In the genomic region with DNA sequence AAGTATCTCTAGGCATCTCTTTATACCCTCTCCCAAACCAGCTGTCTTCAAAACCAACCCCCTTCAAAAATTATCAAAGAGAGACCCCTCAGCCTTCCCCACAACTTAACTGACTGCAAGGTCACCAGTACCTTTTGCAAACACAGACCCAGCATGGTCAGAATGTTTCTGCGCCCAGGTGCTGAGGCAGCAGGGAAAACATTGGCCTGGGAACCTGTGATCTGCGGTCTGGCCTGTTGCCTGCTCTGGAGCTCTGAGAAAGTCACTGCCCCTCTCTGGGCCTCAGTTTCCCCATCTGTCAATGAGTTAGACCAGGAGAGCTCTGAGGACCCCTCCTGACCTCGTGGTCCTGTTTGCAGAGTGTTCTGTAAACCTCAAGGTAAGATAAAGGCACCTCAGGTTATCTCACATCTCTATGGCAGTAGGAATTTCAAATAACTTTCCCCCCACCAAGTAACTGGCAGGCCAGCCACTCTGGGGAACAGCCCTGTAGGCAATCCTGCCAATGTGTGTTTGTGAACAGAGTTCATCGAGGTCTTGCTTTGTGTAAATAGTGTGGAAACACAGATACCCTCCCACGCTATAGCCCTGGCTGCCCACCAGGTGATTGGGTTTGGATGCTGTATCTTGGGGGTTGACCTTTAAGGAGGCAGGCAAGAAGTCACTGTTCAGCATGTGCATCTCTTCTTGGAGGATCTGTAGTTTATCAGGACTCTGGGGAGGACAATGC, we compare ENCODE assay signal across 1 cellular context.
TF ChIP-seq lines count a peak whose summit lies in the region.

No MANE protein-coding gene starts in this region.

TF ChIP-seq in HepG2, 621 proteins besides CTCF, POLR2A, EP300 and RAD21:
- TF ChIP-seq NR2F6 (IDR thresholded peaks at IDR 0.05) = no peak
- peak; percentile 9; the same call in 1 of the 2 replicates for TF ChIP-seq NR2F6 (CRISPR knock-in tag; IDR thresholded peaks at IDR 0.05)
- TF ChIP-seq PCBP2 (optimal IDR thresholded peaks at IDR 0.05; ENCODE audit: low read depth, low read length, poor library complexity, severe bottlenecking) = no peak
- no peak for TF ChIP-seq ZNF263 (CRISPR knock-in tag; IDR thresholded peaks at IDR 0.05)
- no peak for TF ChIP-seq FOXA1 (IDR thresholded peaks at IDR 0.05)
- TF ChIP-seq FOXA1 (CRISPR knock-in tag; IDR thresholded peaks at IDR 0.05) = peak; percentile 36; the same call in 1 of the 2 replicates
- 0 out of 2 replicates have a peak, but pooled peaks have one; percentile 5 for TF ChIP-seq ZFY (CRISPR knock-in tag; IDR thresholded peaks at IDR 0.05)
- 0 out of 2 replicates have a peak, but pooled peaks have one; percentile 13 for TF ChIP-seq FOXA3 (CRISPR knock-in tag; IDR thresholded peaks at IDR 0.05)
- TF ChIP-seq CEBPG (CRISPR knock-in tag; IDR thresholded peaks at IDR 0.05) = 0 out of 2 replicates have a peak, but pooled peaks have one; percentile 10
- TF ChIP-seq, protein P1, sequence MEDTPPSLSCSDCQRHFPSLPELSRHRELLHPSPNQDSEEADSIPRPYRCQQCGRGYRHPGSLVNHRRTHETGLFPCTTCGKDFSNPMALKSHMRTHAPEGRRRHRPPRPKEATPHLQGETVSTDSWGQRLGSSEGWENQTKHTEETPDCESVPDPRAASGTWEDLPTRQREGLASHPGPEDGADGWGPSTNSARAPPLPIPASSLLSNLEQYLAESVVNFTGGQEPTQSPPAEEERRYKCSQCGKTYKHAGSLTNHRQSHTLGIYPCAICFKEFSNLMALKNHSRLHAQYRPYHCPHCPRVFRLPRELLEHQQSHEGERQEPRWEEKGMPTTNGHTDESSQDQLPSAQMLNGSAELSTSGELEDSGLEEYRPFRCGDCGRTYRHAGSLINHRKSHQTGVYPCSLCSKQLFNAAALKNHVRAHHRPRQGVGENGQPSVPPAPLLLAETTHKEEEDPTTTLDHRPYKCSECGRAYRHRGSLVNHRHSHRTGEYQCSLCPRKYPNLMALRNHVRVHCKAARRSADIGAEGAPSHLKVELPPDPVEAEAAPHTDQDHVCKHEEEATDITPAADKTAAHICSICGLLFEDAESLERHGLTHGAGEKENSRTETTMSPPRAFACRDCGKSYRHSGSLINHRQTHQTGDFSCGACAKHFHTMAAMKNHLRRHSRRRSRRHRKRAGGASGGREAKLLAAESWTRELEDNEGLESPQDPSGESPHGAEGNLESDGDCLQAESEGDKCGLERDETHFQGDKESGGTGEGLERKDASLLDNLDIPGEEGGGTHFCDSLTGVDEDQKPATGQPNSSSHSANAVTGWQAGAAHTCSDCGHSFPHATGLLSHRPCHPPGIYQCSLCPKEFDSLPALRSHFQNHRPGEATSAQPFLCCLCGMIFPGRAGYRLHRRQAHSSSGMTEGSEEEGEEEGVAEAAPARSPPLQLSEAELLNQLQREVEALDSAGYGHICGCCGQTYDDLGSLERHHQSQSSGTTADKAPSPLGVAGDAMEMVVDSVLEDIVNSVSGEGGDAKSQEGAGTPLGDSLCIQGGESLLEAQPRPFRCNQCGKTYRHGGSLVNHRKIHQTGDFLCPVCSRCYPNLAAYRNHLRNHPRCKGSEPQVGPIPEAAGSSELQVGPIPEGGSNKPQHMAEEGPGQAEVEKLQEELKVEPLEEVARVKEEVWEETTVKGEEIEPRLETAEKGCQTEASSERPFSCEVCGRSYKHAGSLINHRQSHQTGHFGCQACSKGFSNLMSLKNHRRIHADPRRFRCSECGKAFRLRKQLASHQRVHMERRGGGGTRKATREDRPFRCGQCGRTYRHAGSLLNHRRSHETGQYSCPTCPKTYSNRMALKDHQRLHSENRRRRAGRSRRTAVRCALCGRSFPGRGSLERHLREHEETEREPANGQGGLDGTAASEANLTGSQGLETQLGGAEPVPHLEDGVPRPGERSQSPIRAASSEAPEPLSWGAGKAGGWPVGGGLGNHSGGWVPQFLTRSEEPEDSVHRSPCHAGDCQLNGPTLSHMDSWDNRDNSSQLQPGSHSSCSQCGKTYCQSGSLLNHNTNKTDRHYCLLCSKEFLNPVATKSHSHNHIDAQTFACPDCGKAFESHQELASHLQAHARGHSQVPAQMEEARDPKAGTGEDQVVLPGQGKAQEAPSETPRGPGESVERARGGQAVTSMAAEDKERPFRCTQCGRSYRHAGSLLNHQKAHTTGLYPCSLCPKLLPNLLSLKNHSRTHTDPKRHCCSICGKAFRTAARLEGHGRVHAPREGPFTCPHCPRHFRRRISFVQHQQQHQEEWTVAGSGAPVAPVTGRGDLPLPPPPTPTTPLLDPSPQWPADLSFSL (CRISPR knock-in tag; IDR thresholded peaks at IDR 0.05) = no peak
- TF ChIP-seq GATAD2A (CRISPR knock-in tag; IDR thresholded peaks at IDR 0.05) = 0 out of 2 replicates have a peak, but pooled peaks have one; percentile 33
- TF ChIP-seq, protein P2, sequence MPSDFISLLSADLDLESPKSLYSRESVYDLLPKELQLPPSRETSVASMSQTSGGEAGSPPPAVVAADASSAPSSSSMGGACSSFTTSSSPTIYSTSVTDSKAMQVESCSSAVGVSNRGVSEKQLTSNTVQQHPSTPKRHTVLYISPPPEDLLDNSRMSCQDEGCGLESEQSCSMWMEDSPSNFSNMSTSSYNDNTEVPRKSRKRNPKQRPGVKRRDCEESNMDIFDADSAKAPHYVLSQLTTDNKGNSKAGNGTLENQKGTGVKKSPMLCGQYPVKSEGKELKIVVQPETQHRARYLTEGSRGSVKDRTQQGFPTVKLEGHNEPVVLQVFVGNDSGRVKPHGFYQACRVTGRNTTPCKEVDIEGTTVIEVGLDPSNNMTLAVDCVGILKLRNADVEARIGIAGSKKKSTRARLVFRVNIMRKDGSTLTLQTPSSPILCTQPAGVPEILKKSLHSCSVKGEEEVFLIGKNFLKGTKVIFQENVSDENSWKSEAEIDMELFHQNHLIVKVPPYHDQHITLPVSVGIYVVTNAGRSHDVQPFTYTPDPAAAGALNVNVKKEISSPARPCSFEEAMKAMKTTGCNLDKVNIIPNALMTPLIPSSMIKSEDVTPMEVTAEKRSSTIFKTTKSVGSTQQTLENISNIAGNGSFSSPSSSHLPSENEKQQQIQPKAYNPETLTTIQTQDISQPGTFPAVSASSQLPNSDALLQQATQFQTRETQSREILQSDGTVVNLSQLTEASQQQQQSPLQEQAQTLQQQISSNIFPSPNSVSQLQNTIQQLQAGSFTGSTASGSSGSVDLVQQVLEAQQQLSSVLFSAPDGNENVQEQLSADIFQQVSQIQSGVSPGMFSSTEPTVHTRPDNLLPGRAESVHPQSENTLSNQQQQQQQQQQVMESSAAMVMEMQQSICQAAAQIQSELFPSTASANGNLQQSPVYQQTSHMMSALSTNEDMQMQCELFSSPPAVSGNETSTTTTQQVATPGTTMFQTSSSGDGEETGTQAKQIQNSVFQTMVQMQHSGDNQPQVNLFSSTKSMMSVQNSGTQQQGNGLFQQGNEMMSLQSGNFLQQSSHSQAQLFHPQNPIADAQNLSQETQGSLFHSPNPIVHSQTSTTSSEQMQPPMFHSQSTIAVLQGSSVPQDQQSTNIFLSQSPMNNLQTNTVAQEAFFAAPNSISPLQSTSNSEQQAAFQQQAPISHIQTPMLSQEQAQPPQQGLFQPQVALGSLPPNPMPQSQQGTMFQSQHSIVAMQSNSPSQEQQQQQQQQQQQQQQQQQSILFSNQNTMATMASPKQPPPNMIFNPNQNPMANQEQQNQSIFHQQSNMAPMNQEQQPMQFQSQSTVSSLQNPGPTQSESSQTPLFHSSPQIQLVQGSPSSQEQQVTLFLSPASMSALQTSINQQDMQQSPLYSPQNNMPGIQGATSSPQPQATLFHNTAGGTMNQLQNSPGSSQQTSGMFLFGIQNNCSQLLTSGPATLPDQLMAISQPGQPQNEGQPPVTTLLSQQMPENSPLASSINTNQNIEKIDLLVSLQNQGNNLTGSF (CRISPR knock-in tag; IDR thresholded peaks at IDR 0.05) = no peak
- no peak for TF ChIP-seq ZNF34 (CRISPR knock-in tag; IDR thresholded peaks at IDR 0.05; ENCODE audit: borderline replicate concordance)
- TF ChIP-seq, protein P3, sequence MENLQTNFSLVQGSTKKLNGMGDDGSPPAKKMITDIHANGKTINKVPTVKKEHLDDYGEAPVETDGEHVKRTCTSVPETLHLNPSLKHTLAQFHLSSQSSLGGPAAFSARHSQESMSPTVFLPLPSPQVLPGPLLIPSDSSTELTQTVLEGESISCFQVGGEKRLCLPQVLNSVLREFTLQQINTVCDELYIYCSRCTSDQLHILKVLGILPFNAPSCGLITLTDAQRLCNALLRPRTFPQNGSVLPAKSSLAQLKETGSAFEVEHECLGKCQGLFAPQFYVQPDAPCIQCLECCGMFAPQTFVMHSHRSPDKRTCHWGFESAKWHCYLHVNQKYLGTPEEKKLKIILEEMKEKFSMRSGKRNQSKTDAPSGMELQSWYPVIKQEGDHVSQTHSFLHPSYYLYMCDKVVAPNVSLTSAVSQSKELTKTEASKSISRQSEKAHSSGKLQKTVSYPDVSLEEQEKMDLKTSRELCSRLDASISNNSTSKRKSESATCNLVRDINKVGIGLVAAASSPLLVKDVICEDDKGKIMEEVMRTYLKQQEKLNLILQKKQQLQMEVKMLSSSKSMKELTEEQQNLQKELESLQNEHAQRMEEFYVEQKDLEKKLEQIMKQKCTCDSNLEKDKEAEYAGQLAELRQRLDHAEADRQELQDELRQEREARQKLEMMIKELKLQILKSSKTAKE (CRISPR knock-in tag; IDR thresholded peaks at IDR 0.05; ENCODE audit: borderline replicate concordance) = no peak
- TF ChIP-seq, protein P4, sequence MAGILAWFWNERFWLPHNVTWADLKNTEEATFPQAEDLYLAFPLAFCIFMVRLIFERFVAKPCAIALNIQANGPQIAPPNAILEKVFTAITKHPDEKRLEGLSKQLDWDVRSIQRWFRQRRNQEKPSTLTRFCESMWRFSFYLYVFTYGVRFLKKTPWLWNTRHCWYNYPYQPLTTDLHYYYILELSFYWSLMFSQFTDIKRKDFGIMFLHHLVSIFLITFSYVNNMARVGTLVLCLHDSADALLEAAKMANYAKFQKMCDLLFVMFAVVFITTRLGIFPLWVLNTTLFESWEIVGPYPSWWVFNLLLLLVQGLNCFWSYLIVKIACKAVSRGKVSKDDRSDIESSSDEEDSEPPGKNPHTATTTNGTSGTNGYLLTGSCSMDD (CRISPR knock-in tag; IDR thresholded peaks at IDR 0.05) = no peak
- TF ChIP-seq NR2F1 (CRISPR knock-in tag; IDR thresholded peaks at IDR 0.05) = 0 out of 4 replicates have a peak, but pooled peaks of 1 of the 2 experiments have one; percentile 28
- no peak for TF ChIP-seq TOPORS (CRISPR knock-in tag; IDR thresholded peaks at IDR 0.05)
- no peak for TF ChIP-seq MXD4 (CRISPR knock-in tag; IDR thresholded peaks at IDR 0.05)
- no peak for TF ChIP-seq ZNF234 (CRISPR knock-in tag; conservative IDR thresholded peaks at IDR 0.05)
- no peak for TF ChIP-seq NFIB (CRISPR knock-in tag; IDR thresholded peaks at IDR 0.05; ENCODE audit: borderline replicate concordance)
- TF ChIP-seq, protein P5, sequence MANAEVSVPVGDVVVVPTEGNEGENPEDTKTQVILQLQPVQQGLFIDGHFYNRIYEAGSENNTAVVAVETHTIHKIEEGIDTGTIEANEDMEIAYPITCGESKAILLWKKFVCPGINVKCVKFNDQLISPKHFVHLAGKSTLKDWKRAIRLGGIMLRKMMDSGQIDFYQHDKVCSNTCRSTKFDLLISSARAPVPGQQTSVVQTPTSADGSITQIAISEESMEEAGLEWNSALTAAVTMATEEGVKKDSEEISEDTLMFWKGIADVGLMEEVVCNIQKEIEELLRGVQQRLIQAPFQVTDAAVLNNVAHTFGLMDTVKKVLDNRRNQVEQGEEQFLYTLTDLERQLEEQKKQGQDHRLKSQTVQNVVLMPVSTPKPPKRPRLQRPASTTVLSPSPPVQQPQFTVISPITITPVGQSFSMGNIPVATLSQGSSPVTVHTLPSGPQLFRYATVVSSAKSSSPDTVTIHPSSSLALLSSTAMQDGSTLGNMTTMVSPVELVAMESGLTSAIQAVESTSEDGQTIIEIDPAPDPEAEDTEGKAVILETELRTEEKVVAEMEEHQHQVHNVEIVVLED (CRISPR knock-in tag; IDR thresholded peaks at IDR 0.05; ENCODE audit: borderline replicate concordance) = no peak
- no peak for TF ChIP-seq NFIC (IDR thresholded peaks at IDR 0.05; ENCODE audit: low read length)
